ENCODE assay signal across 15 cellular contexts in genomic region chr7:12475362-12476063, GRCh38.
A peak's percentile ranks its signal among the peaks of the same experiment; 100 is the strongest.
DNase-seq lines count a peak whose midpoint lies in the region; ATAC-seq and TF ChIP-seq lines count a peak whose summit lies in the region.
"Had no signal": no experiment of that assay in that cellular context is flagged by ENCODE, and none has a peak within 500 bp of the region (broad histone marks: within the 10 kb centered on the region; RNA-seq: fewer than 3 reads in every experiment).

No MANE protein-coding gene starts in this region.

- H3K27me3 ChIP-seq in WERI-Rb-1 (ENCODE audit: insufficient read depth, low read depth, severe bottlenecking), result no peaks in the 10 kb centered on the region
- H3K27me3 ChIP-seq: adrenal gland, esophagus squamous epithelium, left lung, tibial nerve had no signal

- H3K4me3 ChIP-seq in epithelial cell of esophagus (ENCODE audit: low read length), result no peak overlapping the region
- no peak overlapping the region for H3K4me3 ChIP-seq in WERI-Rb-1 (ENCODE audit: low read depth, low read length)
- H3K4me3 ChIP-seq: adrenal gland, esophagus squamous epithelium, left lung, tibial nerve had no signal

- ATAC-seq in HG02571 (IDR thresholded peaks at IDR 0.05; ENCODE audit: unreplicated experiment), result no peak
- ATAC-seq in GM18907 (IDR thresholded peaks at IDR 0.05; ENCODE audit: unreplicated experiment), result no peak
- ATAC-seq: left lung, T-cell had no signal

- H3K27ac ChIP-seq in WERI-Rb-1, result no peak overlapping the region
- H3K27ac ChIP-seq: 22Rv1, adrenal gland, esophagus squamous epithelium, left lung, tibial nerve had no signal

- peak; percentile 14 for DNase-seq in DMS 273 (lab: John Stamatoyannopoulos, UW; ENCODE audit: unreplicated experiment)
- DNase-seq in DMS 273 treated with DMSO at 0.1 percent for 48 hours (lab: John Stamatoyannopoulos, UW), result no peak
- DNase-seq in NCI-H748 treated with DMSO at 0.1 percent for 48 hours (lab: John Stamatoyannopoulos, UW), result peak; percentile 69
- DNase-seq in epithelial cell of esophagus (ENCODE audit: low read depth), result peak; percentile 78
- DNase-seq in renal cortical epithelial cell (ENCODE audit: low read depth), result peak; percentile 44
- DNase-seq in WERI-Rb-1, result no peak
- DNase-seq: adrenal gland, esophagus squamous epithelium, left lung, NCI-H774, T-cell had no signal

- no peaks in the 10 kb centered on the region for H3K36me3 ChIP-seq in WERI-Rb-1
- H3K36me3 ChIP-seq: adrenal gland, esophagus squamous epithelium, left lung, tibial nerve had no signal

- TF ChIP-seq CTCF in epithelial cell of esophagus (IDR thresholded peaks at IDR 0.05; ENCODE audit: insufficient read depth, low read depth, low read length, missing control alignments) (no peak), WERI-Rb-1 (IDR thresholded peaks at IDR 0.05; ENCODE audit: low read depth, low read length) (no peak)

- no peaks in the 10 kb centered on the region for H3K9me3 ChIP-seq in WERI-Rb-1 (ENCODE audit: severe bottlenecking)
- H3K9me3 ChIP-seq: adrenal gland, esophagus squamous epithelium, left lung had no signal

Comparison
In these comparisons a context has a peak if more than half of its experiments do, and no peak if none do; other contexts are left out.
1. DNase-seq: peak in DMS 273 (single experiment), NCI-H748 treated with DMSO at 0.1 percent for 48 hours (single experiment), epithelial cell of esophagus (single experiment) and renal cortical epithelial cell (single experiment); none in DMS 273 treated with DMSO at 0.1 percent for 48 hours (single experiment) and WERI-Rb-1 (single experiment).